In genomic region chr3:9179826-9180763, GRCh38 we compare ENCODE assay signal across 9 cellular contexts.
A peak's percentile ranks its signal among the peaks of the same experiment; 100 is the strongest.
DNase-seq lines count a peak whose midpoint lies in the region; ATAC-seq lines count a peak whose summit lies in the region.
"Had no signal": no experiment of that assay in that cellular context is flagged by ENCODE, and none has a peak within 500 bp of the region (broad histone marks: within the 10 kb centered on the region; RNA-seq: fewer than 3 reads in every experiment).

No MANE protein-coding gene starts in this region.

- peaks cover 6% of the 10 kb centered on the region for H3K27me3 Mint-ChIP-seq in activated CD8-positive, alpha-beta T cell treated with anti-CD3 and anti-CD28 coated beads, Interleukin-2, amount 10 ng/mL, durations not matched to agents 7 days and 5 days (ENCODE audit: low read depth)

- POLR2A ChIA-PET in activated CD8-positive, alpha-beta T cell treated with anti-CD3 and anti-CD28 coated beads, Interleukin-2, amount 10 ng/mL, durations not matched to agents 7 days and 5 days (lab: Charles Lee), result no interaction called here

- ATAC-seq in HG02852 (IDR thresholded peaks at IDR 0.05; ENCODE audit: unreplicated experiment) (peak; percentile 73), GM18867 (IDR thresholded peaks at IDR 0.05; ENCODE audit: unreplicated experiment) (no peak)
- ATAC-seq in activated CD8-positive, alpha-beta T cell treated with anti-CD3 and anti-CD28 coated beads, Interleukin-2, amount 10 ng/mL, durations not matched to agents 7 days and 5 days, result peak; percentile 63
- ATAC-seq in stimulated activated effector memory CD8-positive, alpha-beta T cell treated with anti-CD3 and anti-CD28 coated beads, Interleukin-12 subunit alpha, Interleukin-12 subunit beta, amount 100 ng/mL, for 72 hours, result peak; percentile 49

- peaks cover 16% of the 10 kb centered on the region for H3K36me3 Mint-ChIP-seq in activated CD8-positive, alpha-beta T cell treated with anti-CD3 and anti-CD28 coated beads, Interleukin-2, amount 10 ng/mL, durations not matched to agents 7 days and 5 days (ENCODE audit: low read depth)
- H3K36me3 Mint-ChIP-seq in stimulated activated effector memory CD8-positive, alpha-beta T cell treated with anti-CD3 and anti-CD28 coated beads, Interleukin-12 subunit alpha, Interleukin-12 subunit beta, amount 100 ng/mL, for 72 hours, result no peaks in the 10 kb centered on the region

- H3K27ac Mint-ChIP-seq in activated CD8-positive, alpha-beta T cell treated with anti-CD3 and anti-CD28 coated beads, Interleukin-2, amount 10 ng/mL, durations not matched to agents 7 days and 5 days, result peak overlapping the region; percentile 87
- peak overlapping the region; percentile 36 for H3K27ac Mint-ChIP-seq in stimulated activated effector memory CD8-positive, alpha-beta T cell treated with anti-CD3 and anti-CD28 coated beads, Interleukin-12 subunit alpha, Interleukin-12 subunit beta, amount 100 ng/mL, for 72 hours

- peaks cover 7% of the 10 kb centered on the region for H3K9me3 Mint-ChIP-seq in activated CD8-positive, alpha-beta T cell treated with anti-CD3 and anti-CD28 coated beads, Interleukin-2, amount 10 ng/mL, durations not matched to agents 7 days and 5 days (ENCODE audit: insufficient read depth)
- no peaks in the 10 kb centered on the region for H3K9me3 Mint-ChIP-seq in stimulated activated effector memory CD8-positive, alpha-beta T cell treated with anti-CD3 and anti-CD28 coated beads, Interleukin-12 subunit alpha, Interleukin-12 subunit beta, amount 100 ng/mL, for 72 hours

- H3K4me3 Mint-ChIP-seq in activated CD8-positive, alpha-beta T cell treated with anti-CD3 and anti-CD28 coated beads, Interleukin-2, amount 10 ng/mL, durations not matched to agents 7 days and 5 days, result peak overlapping the region; percentile 60
- peak overlapping the region; percentile 40 for H3K4me3 Mint-ChIP-seq in stimulated activated effector memory CD8-positive, alpha-beta T cell treated with anti-CD3 and anti-CD28 coated beads, Interleukin-12 subunit alpha, Interleukin-12 subunit beta, amount 100 ng/mL, for 72 hours

- peaks cover 54% of the 10 kb centered on the region for H3K4me1 Mint-ChIP-seq in activated CD8-positive, alpha-beta T cell treated with anti-CD3 and anti-CD28 coated beads, Interleukin-2, amount 10 ng/mL, durations not matched to agents 7 days and 5 days (ENCODE audit: low read depth)
- H3K4me1 Mint-ChIP-seq in stimulated activated effector memory CD8-positive, alpha-beta T cell treated with anti-CD3 and anti-CD28 coated beads, Interleukin-12 subunit alpha, Interleukin-12 subunit beta, amount 100 ng/mL, for 72 hours, result peaks cover 20% of the 10 kb centered on the region

- CTCF ChIA-PET in activated CD8-positive, alpha-beta T cell treated with anti-CD3 and anti-CD28 coated beads, Interleukin-2, amount 10 ng/mL, durations not matched to agents 7 days and 5 days (lab: Charles Lee), result interaction anchor here (1.4 to 1.5 kb wide), 3 partner anchors 11 to 69 kb away, joined by 3 to 10 read pairs (median 5); partner anchors contain the start of gene SRGAP3

- peak; percentile 69 for DNase-seq in activated CD8-positive, alpha-beta memory T cell treated with anti-CD3 and anti-CD28 coated beads for 24 hours
- no peak for DNase-seq in activated CD8-positive, alpha-beta memory T cell treated with anti-CD3 and anti-CD28 coated beads, Interleukin-2, amount 50 U/mL, for 4 hours
- peak; percentile 53 for DNase-seq in activated CD8-positive, alpha-beta T cell treated with anti-CD3 and anti-CD28 coated beads, Interleukin-2, amount 10 ng/mL, durations not matched to agents 7 days and 5 days
- DNase-seq in stimulated activated effector memory CD8-positive, alpha-beta T cell treated with anti-CD3 and anti-CD28 coated beads, Interleukin-12 subunit alpha, Interleukin-12 subunit beta, amount 100 ng/mL, for 72 hours (ENCODE audit: low spot score in 2 of 2), result no peak
- DNase-seq in epidermal melanocyte (ENCODE audit: insufficient read length, low spot score) (no peak), mesenteric fat pad (ENCODE audit: low spot score) (no peak)
- DNase-seq: spleen had no signal

Comparison
In these comparisons a context has a peak if more than half of its experiments do, and no peak if none do; other contexts are left out.
1. DNase-seq: peak in activated CD8-positive, alpha-beta memory T cell treated with anti-CD3 and anti-CD28 coated beads for 24 hours (single experiment) and activated CD8-positive, alpha-beta T cell treated with anti-CD3 and anti-CD28 coated beads, Interleukin-2, amount 10 ng/mL, durations not matched to agents 7 days and 5 days (single experiment); none in activated CD8-positive, alpha-beta memory T cell treated with anti-CD3 and anti-CD28 coated beads, Interleukin-2, amount 50 U/mL, for 4 hours (single experiment), stimulated activated effector memory CD8-positive, alpha-beta T cell treated with anti-CD3 and anti-CD28 coated beads, Interleukin-12 subunit alpha, Interleukin-12 subunit beta, amount 100 ng/mL, for 72 hours (0 of 2), epidermal melanocyte (single experiment) and mesenteric fat pad (single experiment).